In genomic region chr20:45823949-45824835, GRCh38 we compare ENCODE assay signal across 9 cellular contexts. TPM values are rescaled to one million over a fixed set of nuclear protein-coding genes. Genes with fewer than 3 reads are reported as not detected.
A peak's percentile ranks its signal among the peaks of the same experiment; 100 is the strongest.
DNase-seq lines count a peak whose midpoint lies in the region; ATAC-seq and TF ChIP-seq lines count a peak whose summit lies in the region.
"Had no signal": no experiment of that assay in that cellular context is flagged by ENCODE, and none has a peak within 500 bp of the region (broad histone marks: within the 10 kb centered on the region; RNA-seq: fewer than 3 reads in every experiment).

No MANE protein-coding gene starts in this region.

- TF ChIP-seq POLR2A in gastrocnemius medialis (IDR thresholded peaks at IDR 0.05), result no peak

- CTCF ChIA-PET in HEK293T (lab: Yijun Ruan, JAX), result interaction anchor here (0.8 kb wide), 1 partner anchor 139 kb away, joined by 3 read pairs; no protein-coding TSS in a partner anchor

- WGBS in heart right ventricle, 2 donors, result 14 to 16% methylated on average over 57 of the region's 57 CpGs

- DNase-seq in G401 (ENCODE audit: low spot score) (peak; percentile 30), NT2/D1 (ENCODE audit: low read depth, low spot score) (no peak), heart right ventricle (peak in 1 of 2 donors; percentile 60), gastrocnemius medialis (peak; percentile 50 to 74), HEK293T (ENCODE audit: extremely low spot score) (no peak), NCI-H2171 (lab: John Stamatoyannopoulos, UW) (no peak)
- peak; percentile 58 for DNase-seq in activated naive CD4-positive, alpha-beta T cell treated with Interleukin-2 at 50 U/mL for 16 hours

- TF ChIP-seq CTCF in heart right ventricle (IDR thresholded peaks at IDR 0.05), result peak; percentile 5 to 61 (median 49)
- TF ChIP-seq CTCF in gastrocnemius medialis (IDR thresholded peaks at IDR 0.05 in 4 of 5, conservative IDR thresholded peaks at IDR 0.05 in 1 of 5), result peak; percentile 23 to 68 (median 59)

- H3K9me3 ChIP-seq in NT2/D1 (ENCODE audit: insufficient read depth, low read length), result no peaks in the 10 kb centered on the region
- no peaks in the 10 kb centered on the region for H3K9me3 ChIP-seq in heart right ventricle
- no peaks in the 10 kb centered on the region for H3K9me3 ChIP-seq in gastrocnemius medialis

- POLR2A ChIA-PET in HEK293T (lab: Yijun Ruan, JAX), result interaction anchor here (0.5 to 1.1 kb wide), 3 partner anchors 10 to 630 kb away, joined by 3 to 4 read pairs (median 3); partner anchors contain the start of genes ACOT8 and SNX21

- H3K4me1 ChIP-seq in NT2/D1 (ENCODE audit: insufficient read depth, insufficient read length), result peaks cover 21% of the 10 kb centered on the region
- peaks cover 4 to 40% (median 26%) of the 10 kb centered on the region in 9 donors for H3K4me1 ChIP-seq in heart right ventricle
- peaks cover 55 to 60% of the 10 kb centered on the region in 2 donors for H3K4me1 ChIP-seq in gastrocnemius medialis

- H3K9ac ChIP-seq in NT2/D1 (ENCODE audit: insufficient read length, low read depth), result peak overlapping the region; percentile 63

- H3K27me3 ChIP-seq in NT2/D1 (ENCODE audit: insufficient read depth, insufficient read length), result no peaks in the 10 kb centered on the region
- H3K27me3 ChIP-seq in heart right ventricle, result peaks cover 3 to 53% (median 35%) of the 10 kb centered on the region in 7 donors
- no peaks in the 10 kb centered on the region for H3K27me3 ChIP-seq in gastrocnemius medialis

- H3K27ac ChIP-seq in heart right ventricle, result no peak overlapping the region
- peak overlapping the region; percentile 95 to 97 (median 96) for H3K27ac ChIP-seq in gastrocnemius medialis

- H3K36me3 ChIP-seq in NT2/D1 (ENCODE audit: insufficient read depth, insufficient read length, low read length), result no peaks in the 10 kb centered on the region
- H3K36me3 ChIP-seq in heart right ventricle, result no peaks in the 10 kb centered on the region
- peaks cover 0 to 5% of the 10 kb centered on the region in 2 donors for H3K36me3 ChIP-seq in gastrocnemius medialis

- intact Hi-C loops in heart right ventricle (cut with DNase I), result loop anchor here in 5 of 10 donors (5.0 to 10.0 kb wide), 3 partner anchors 111 to 141 kb away; partner anchors contain the start of gene PCIF1 (in 1 of the 5)
- intact Hi-C loops in gastrocnemius medialis (cut with DNase I; ENCODE audit: low total_unique reads), result loop anchor here (1.0 kb wide), 2 partner anchors 57 to 67 kb away; partner anchors contain the start of genes CTSA, NEURL2 and ZSWIM1

- H3K4me3 ChIP-seq in NT2/D1 (ENCODE audit: insufficient read length, low read depth) (no peak overlapping the region), heart right ventricle (peak overlapping the region in 5 of 10 donors; percentile 3 to 30 (median 28)), gastrocnemius medialis (peak overlapping the region; percentile 27 to 63 (median 46))

- ATAC-seq in heart right ventricle, result peak; percentile 57 to 76 (median 67)
- ATAC-seq in gastrocnemius medialis, result peak in 1 of 2 donors; percentile 9
- no peak for ATAC-seq in GM21529 (IDR thresholded peaks at IDR 0.05; ENCODE audit: unreplicated experiment)

- in situ Hi-C loops in G401 (cut with HindIII; ENCODE audit: low sequenced_read_pairs) (no loop called here), gastrocnemius medialis (cut with MboI; ENCODE audit: low sequenced_read_pairs in 4 of 4) (loop anchor here in 3 of 4 donors (10.0 to 25.0 kb wide), 3 partner anchors 121 to 263 kb away; partner anchors contain the start of genes NCOA5 (in 3 of the 3) and ZNF335 (in 1 of the 3))

TF ChIP-seq in HEK293T, 16 proteins besides CTCF, POLR2A, EP300 and RAD21:
- no peak for TF ChIP-seq ZNF384 (IDR thresholded peaks at IDR 0.05)
- TF ChIP-seq SUZ12 (IDR thresholded peaks at IDR 0.05), result no peak
- TF ChIP-seq TARDBP (IDR thresholded peaks at IDR 0.05), result no peak
- no peak for TF ChIP-seq LEF1 (IDR thresholded peaks at IDR 0.05; ENCODE audit: borderline replicate concordance)
- no peak for TF ChIP-seq FOXK2 (IDR thresholded peaks at IDR 0.05)
- no peak for TF ChIP-seq FOXM1 (IDR thresholded peaks at IDR 0.05; ENCODE audit: borderline replicate concordance)
- TF ChIP-seq L3MBTL2 (conservative IDR thresholded peaks at IDR 0.05), result no peak
- no peak for TF ChIP-seq ELF4 (IDR thresholded peaks at IDR 0.05)
- TF ChIP-seq SP1 (IDR thresholded peaks at IDR 0.05), result no peak
- no peak for TF ChIP-seq NFRKB (IDR thresholded peaks at IDR 0.05)
- TF ChIP-seq BHLHE40 (IDR thresholded peaks at IDR 0.05; ENCODE audit: borderline replicate concordance), result no peak
- TF ChIP-seq CTBP1 (IDR thresholded peaks at IDR 0.05; ENCODE audit: borderline replicate concordance), result no peak
- no peak for TF ChIP-seq ARNT (IDR thresholded peaks at IDR 0.05)
- TF ChIP-seq FOXA1 (IDR thresholded peaks at IDR 0.05), result no peak
- no peak for TF ChIP-seq PKNOX1 (IDR thresholded peaks at IDR 0.05)
- no peak for TF ChIP-seq HDGF (IDR thresholded peaks at IDR 0.05; ENCODE audit: borderline replicate concordance)

RNA-seq across cellular contexts. Expression of gene TNNC2, which starts 2.9 kb away (rescaled TPM):
- total RNA-seq in G401 (2014; rRNA removed; shearing (Covaris generic)), result 1.3 and 1.8 TPM in 2 replicates
- total RNA-seq in heart right ventricle, result under 1 TPM in 1 of 10 donors, not detected in 9; 0.44 TPM
- polyA plus RNA-seq in heart right ventricle, result under 1 TPM; 0.59 to 0.88 TPM
- 1,000 to 10,000 TPM; 2,919 to 3,968 (median 3,006) TPM for total RNA-seq in gastrocnemius medialis
- total RNA-seq: T-helper 2 cell treated with Interferon-gamma antibody and Interleukin-4, amounts not matched to agents 100 ng/mL and 5 ng/mL, for 36 hours had no signal

RNA-seq across cellular contexts. Expression of gene SNX21, which starts 9.4 kb away (rescaled TPM):
- total RNA-seq in G401 (2014; rRNA removed; shearing (Covaris generic)), result 26.5 and 45.6 TPM in 2 replicates
- total RNA-seq in heart right ventricle (10 to 100 TPM; 15.4 to 27.0 (median 19.3) TPM), gastrocnemius medialis (100 to 1,000 TPM in 2 of 4 donors, 10 to 100 TPM in 2; 35.8 to 114 (median 79.0) TPM)
- polyA plus RNA-seq in heart right ventricle, result 10 to 100 TPM; 15.8 to 18.0 TPM

RNA-seq across cellular contexts. Expression of gene UBE2C, which starts 11.7 kb away (rescaled TPM):
- 75.4 and 83.0 TPM in 2 replicates for total RNA-seq in G401 (2014; rRNA removed; shearing (Covaris generic))
- total RNA-seq in heart right ventricle (1 to 10 TPM in 6 of 10 donors, under 1 TPM in 2, not detected in 2; 0.40 to 8.6 (median 1.3) TPM), gastrocnemius medialis (under 1 TPM in 1 of 4 donors, not detected in 3; 0.84 TPM)
- under 1 TPM; 0.37 to 0.54 TPM for polyA plus RNA-seq in heart right ventricle

RNA-seq across cellular contexts. Expression of gene DNTTIP1, which starts 32.4 kb away (rescaled TPM):
- 40.4 and 43.3 TPM in 2 replicates for total RNA-seq in G401 (2014; rRNA removed; shearing (Covaris generic))
- 10 to 100 TPM; 13.8 to 32.2 (median 23.3) TPM for total RNA-seq in heart right ventricle
- polyA plus RNA-seq in heart right ventricle, result 10 to 100 TPM; 18.4 to 33.5 TPM
- total RNA-seq in gastrocnemius medialis, result 10 to 100 TPM; 26.1 to 41.9 (median 36.4) TPM

RNA-seq across cellular contexts. Expression of gene WFDC3, which starts 32.5 kb away (rescaled TPM):
- total RNA-seq in G401 (2014; rRNA removed; shearing (Covaris generic)), result not detected in 2 replicates
- total RNA-seq in heart right ventricle (1 to 10 TPM in 3 of 10 donors, under 1 TPM in 3, not detected in 4; 0.49 to 2.3 (median 0.99) TPM), gastrocnemius medialis (not detected)
- under 1 TPM; 0.44 to 0.75 TPM for polyA plus RNA-seq in heart right ventricle
- total RNA-seq: T-helper 2 cell treated with Interferon-gamma antibody and Interleukin-4, amounts not matched to agents 100 ng/mL and 5 ng/mL, for 36 hours had no signal

Comparison
In these comparisons a context has a peak if more than half of its experiments do, and no peak if none do; other contexts are left out.
1. DNase-seq: peak in G401 (single experiment), activated naive CD4-positive, alpha-beta T cell treated with Interleukin-2 at 50 U/mL for 16 hours (single experiment) and gastrocnemius medialis (2 of 2); none in NT2/D1 (single experiment), HEK293T (single experiment) and NCI-H2171 (single experiment).
2. H3K27ac ChIP-seq: peak in gastrocnemius medialis (4 of 4); none in heart right ventricle (0 of 10).
3. RNA of gene TNNC2, which starts 2.9 kb away (total RNA-seq): 2,919 to 3,968 TPM in gastrocnemius medialis; 1.3 to 1.8 TPM in G401 and 0.44 TPM in heart right ventricle; every median in the first group is over 1,000 times any median in the second.